Comparison of ENCODE assay signal across 9 cellular contexts in genomic region chr18:7116001-7116831, GRCh38. TPM values are rescaled to one million over a fixed set of nuclear protein-coding genes. Genes with fewer than 3 reads are reported as not detected.
DNase-seq lines count a peak whose midpoint lies in the region; ATAC-seq and TF ChIP-seq lines count a peak whose summit lies in the region.
"Had no signal": no experiment of that assay in that cellular context is flagged by ENCODE, and none has a peak within 500 bp of the region (broad histone marks: within the 10 kb centered on the region; RNA-seq: fewer than 3 reads in every experiment).

No MANE protein-coding gene starts in this region.

- H3K27me3 ChIP-seq in ascending aorta (peaks cover 12% of the 10 kb centered on the region), tibial artery (peaks cover 0 to 62% of the 10 kb centered on the region in 2 donors)

- no peaks in the 10 kb centered on the region for H3K9me3 Mint-ChIP-seq in activated CD4-positive, alpha-beta T cell treated with anti-CD3 and anti-CD28 coated beads, Interleukin-2, amount 10 ng/mL, durations not matched to agents 7 days and 5 days

- CTCF ChIA-PET in activated CD4-positive, alpha-beta T cell treated with anti-CD3 and anti-CD28 coated beads, Interleukin-2, amount 10 ng/mL, durations not matched to agents 7 days and 5 days (lab: Charles Lee), result no interaction called here

- H3K36me3 Mint-ChIP-seq in activated CD4-positive, alpha-beta T cell treated with anti-CD3 and anti-CD28 coated beads, Interleukin-2, amount 10 ng/mL, durations not matched to agents 7 days and 5 days (ENCODE audit: low read depth), result peaks cover 2% of the 10 kb centered on the region

- no peak for DNase-seq in activated CD4-positive, alpha-beta T cell treated with anti-CD3 and anti-CD28 coated beads, Interleukin-2, amount 10 ng/mL, durations not matched to agents 7 days and 5 days
- DNase-seq in activated CD4-positive, alpha-beta T cell treated with anti-CD3 and anti-CD28 coated beads for 48 hours, result no peak
- DNase-seq in ascending aorta (ENCODE audit: low spot score in 2 of 2), result no peak
- DNase-seq in left lobe of liver (ENCODE audit: low spot score), result no peak
- no peak for DNase-seq in tibial artery
- DNase-seq: DND-41 had no signal

- H3K9me3 ChIP-seq in ascending aorta (no peaks in the 10 kb centered on the region), tibial artery (no peaks in the 10 kb centered on the region)

- TF ChIP-seq CTCF in ascending aorta (IDR thresholded peaks at IDR 0.05) (no peak), tibial artery (IDR thresholded peaks at IDR 0.05) (no peak)

- POLR2A ChIA-PET in activated CD4-positive, alpha-beta T cell treated with anti-CD3 and anti-CD28 coated beads, Interleukin-2, amount 10 ng/mL, durations not matched to agents 7 days and 5 days (lab: Charles Lee), result no interaction called here

- H3K4me1 Mint-ChIP-seq in activated CD4-positive, alpha-beta T cell treated with anti-CD3 and anti-CD28 coated beads, Interleukin-2, amount 10 ng/mL, durations not matched to agents 7 days and 5 days, result peaks cover 6% of the 10 kb centered on the region

- ATAC-seq in left lobe of liver, result peak; percentile 13
- ATAC-seq in GM21825 (IDR thresholded peaks at IDR 0.05; ENCODE audit: unreplicated experiment), result no peak
- ATAC-seq in HG02610 (IDR thresholded peaks at IDR 0.05; ENCODE audit: unreplicated experiment), result no peak
- no peak for ATAC-seq in HG02588 (IDR thresholded peaks at IDR 0.05; ENCODE audit: unreplicated experiment)

- no peaks in the 10 kb centered on the region for H3K36me3 ChIP-seq in ascending aorta
- no peaks in the 10 kb centered on the region for H3K36me3 ChIP-seq in tibial artery

- H3K27ac Mint-ChIP-seq in activated CD4-positive, alpha-beta T cell treated with anti-CD3 and anti-CD28 coated beads, Interleukin-2, amount 10 ng/mL, durations not matched to agents 7 days and 5 days, result no peak overlapping the region

- peak overlapping the region; percentile 57 for H3K4me3 Mint-ChIP-seq in activated CD4-positive, alpha-beta T cell treated with anti-CD3 and anti-CD28 coated beads, Interleukin-2, amount 10 ng/mL, durations not matched to agents 7 days and 5 days

- H3K4me3 ChIP-seq in ascending aorta (peak overlapping the region; percentile 52 to 67), tibial artery (peak overlapping the region; percentile 42 to 58)

- intact Hi-C loops in ascending aorta (cut with DNase I), result loop anchor here (10.0 kb wide), 1 partner anchor 51 kb away; no protein-coding TSS in a partner anchor
- intact Hi-C loops in tibial artery (cut with DNase I; ENCODE audit: low total_unique reads), result no loop called here

- peaks cover 33% of the 10 kb centered on the region for H3K27me3 Mint-ChIP-seq in activated CD4-positive, alpha-beta T cell treated with anti-CD3 and anti-CD28 coated beads, Interleukin-2, amount 10 ng/mL, durations not matched to agents 7 days and 5 days

- peaks cover 14 to 18% of the 10 kb centered on the region in 2 donors for H3K4me1 ChIP-seq in ascending aorta
- H3K4me1 ChIP-seq in tibial artery, result peaks cover 0 to 26% (median 23%) of the 10 kb centered on the region in 4 donors

- H3K27ac ChIP-seq in ascending aorta, result no peak overlapping the region
- H3K27ac ChIP-seq in tibial artery, result no peak overlapping the region

RNA-seq across cellular contexts. Expression of gene LAMA1, which starts 1.4 kb away (rescaled TPM):
- not detected for total RNA-seq in activated CD4-positive, alpha-beta T cell treated with anti-CD3 and anti-CD28 coated beads, Interleukin-2, amount 10 ng/mL, durations not matched to agents 7 days and 5 days
- total RNA-seq in ascending aorta, result not detected
- total RNA-seq in left lobe of liver, result 0.33 TPM
